In the genomic region with DNA sequence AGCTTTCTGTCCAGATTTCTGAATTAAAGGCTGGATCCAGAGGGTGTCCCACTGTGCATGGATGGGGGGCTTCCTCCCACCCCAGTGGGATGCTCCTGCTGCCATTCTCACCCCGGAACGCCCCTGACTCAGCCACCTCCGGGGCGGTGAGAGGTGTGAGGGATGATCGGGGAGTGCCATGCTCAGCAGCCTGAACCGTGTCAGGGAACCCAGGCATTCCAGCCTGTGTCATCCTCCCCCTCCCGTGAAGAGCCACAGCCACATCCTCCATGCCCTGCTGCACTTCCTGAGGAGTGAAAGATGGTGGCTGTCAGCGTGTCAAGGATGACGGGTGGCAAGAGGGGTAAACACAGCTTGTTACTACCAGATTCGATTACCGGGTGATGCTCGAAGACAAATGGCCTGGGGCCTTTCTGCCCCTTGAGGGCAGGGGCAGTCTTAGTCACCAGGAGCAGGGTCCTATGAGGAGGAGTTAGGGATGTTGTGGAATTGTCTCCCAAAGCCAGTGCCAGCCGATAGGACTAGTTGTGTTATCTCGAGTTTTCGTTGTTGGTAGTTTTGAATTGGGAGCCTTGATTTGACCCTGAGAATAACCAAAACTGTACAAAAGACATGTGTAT, we compare ENCODE assay signal across 24 cellular contexts.
DNase-seq lines count a peak whose midpoint lies in the region; ATAC-seq and TF ChIP-seq lines count a peak whose summit lies in the region.
"Had no signal": no experiment of that assay in that cellular context is flagged by ENCODE, and none has a peak within 500 bp of the region (broad histone marks: within the 10 kb centered on the region; RNA-seq: fewer than 3 reads in every experiment).

No MANE protein-coding gene starts in this region.

- no peaks in the 10 kb centered on the region for H3K4me1 Mint-ChIP-seq in activated naive CD8-positive, alpha-beta T cell treated with anti-CD3 and anti-CD28 coated beads, Interleukin-2, amount 50 U/mL, for 24 hours
- H3K4me1 Mint-ChIP-seq: T-cell had no signal

- no peaks in the 10 kb centered on the region for H3F3A ChIP-seq in PC-9 (ENCODE audit: insufficient read depth, low read depth)

- H3K27me3 ChIP-seq in parathyroid adenoma (ENCODE audit: control insufficient read depth, insufficient read depth, low read length) (no peaks in the 10 kb centered on the region), right lobe of liver (no peaks in the 10 kb centered on the region), PC-9 (ENCODE audit: insufficient read depth, low read depth) (peaks cover 3% of the 10 kb centered on the region)
- H3K27me3 ChIP-seq: adrenal gland, foreskin keratinocyte, hepatocyte, SJSA1, tibial nerve had no signal

- H3K9me3 ChIP-seq in parathyroid adenoma (ENCODE audit: control insufficient read depth, low read length) (no peaks in the 10 kb centered on the region), right lobe of liver (no peaks in the 10 kb centered on the region), PC-9 (ENCODE audit: insufficient read depth, low read depth) (no peaks in the 10 kb centered on the region)
- H3K9me3 ChIP-seq: adrenal gland, SJSA1, tibial nerve had no signal

- H3K4me2 ChIP-seq in parathyroid adenoma (ENCODE audit: low read length) (no peak overlapping the region), PC-9 (no peak overlapping the region)

- peaks cover 30% of the 10 kb centered on the region for H3K27me3 Mint-ChIP-seq in activated naive CD8-positive, alpha-beta T cell treated with anti-CD3 and anti-CD28 coated beads, Interleukin-2, amount 50 U/mL, for 24 hours

- no peak for TF ChIP-seq POLR2A in right lobe of liver (IDR thresholded peaks at IDR 0.05)

- POLR2A ChIA-PET in PC-9 (lab: Charles Lee; ENCODE audit: unreplicated experiment) = no interaction called here

- CTCF ChIA-PET in PC-9 (lab: Charles Lee) = no interaction called here

- H3K79me2 ChIP-seq in parathyroid adenoma (peaks cover 15% of the 10 kb centered on the region), PC-9 (ENCODE audit: low read depth) (no peaks in the 10 kb centered on the region)

- H4K20me1 ChIP-seq in PC-9 (ENCODE audit: insufficient read depth) = no peaks in the 10 kb centered on the region

- no peak overlapping the region for H3K4me3 Mint-ChIP-seq in activated naive CD8-positive, alpha-beta T cell treated with anti-CD3 and anti-CD28 coated beads, Interleukin-2, amount 50 U/mL, for 24 hours
- H3K4me3 Mint-ChIP-seq: brain, T-cell had no signal

- no peak for TF ChIP-seq CTCF in parathyroid adenoma (IDR thresholded peaks at IDR 0.05)
- no peak for TF ChIP-seq CTCF in right lobe of liver (IDR thresholded peaks at IDR 0.05)
- TF ChIP-seq CTCF in PC-9 (conservative IDR thresholded peaks at IDR 0.05) = no peak

- no peak for DNase-seq in Right ventricle myocardium superior
- no peak for DNase-seq in Right ventricle myocardium inferior (ENCODE audit: missing footprints)
- peak; percentile 55 for DNase-seq in kidney glomerular epithelial cell (lab: John Stamatoyannopoulos, UW)
- DNase-seq in activated naive CD8-positive, alpha-beta T cell treated with anti-CD3 and anti-CD28 coated beads, Interleukin-2, amount 50 U/mL, for 24 hours = no peak
- DNase-seq in right lobe of liver = no peak
- DNase-seq in PC-9 = no peak
- DNase-seq in activated CD4-positive, CD25-positive, alpha-beta regulatory T cell treated with anti-CD3 and anti-CD28 coated beads, Interleukin-2, amount 50 U/mL, for 72 hours = no peak
- DNase-seq: activated CD4-positive, alpha-beta T cell treated with anti-CD3 and anti-CD28 coated beads for 1 hour; activated gamma-delta T cell; AML-193; DMS153; effector CD8-positive, alpha-beta T cell; foreskin keratinocyte; GDM1; NCI-H2107; stimulated activated naive CD8-positive, alpha-beta T cell treated with anti-CD3 and anti-CD28 coated beads, Interleukin-15, Interleukin-2, amounts not matched to agents 100 U/mL and 50 U/mL, for 24 hours; T-cell had no signal

- no TSS peak for BruUV-seq in PC-9 (replicated peaks; lab: Mats Ljungman, UMichigan)

- no peak overlapping the region for H3K27ac Mint-ChIP-seq in activated naive CD8-positive, alpha-beta T cell treated with anti-CD3 and anti-CD28 coated beads, Interleukin-2, amount 50 U/mL, for 24 hours
- H3K27ac Mint-ChIP-seq: T-cell had no signal

- H3K9ac ChIP-seq in parathyroid adenoma = no peak overlapping the region

- peak overlapping the region; percentile 13 for H2AFZ ChIP-seq in parathyroid adenoma
- no peak overlapping the region for H2AFZ ChIP-seq in PC-9
- H2AFZ ChIP-seq: hepatocyte had no signal

- H3K27ac ChIP-seq in parathyroid adenoma (peak overlapping the region; percentile 3), right lobe of liver (no peak overlapping the region), PC-9 (no peak overlapping the region)
- H3K27ac ChIP-seq: adrenal gland, foreskin keratinocyte, SJSA1 had no signal

- H3K9me3 Mint-ChIP-seq in activated naive CD8-positive, alpha-beta T cell treated with anti-CD3 and anti-CD28 coated beads, Interleukin-2, amount 50 U/mL, for 24 hours = no peaks in the 10 kb centered on the region
- H3K9me3 Mint-ChIP-seq: brain, T-cell had no signal

- H3K36me3 Mint-ChIP-seq in activated naive CD8-positive, alpha-beta T cell treated with anti-CD3 and anti-CD28 coated beads, Interleukin-2, amount 50 U/mL, for 24 hours (ENCODE audit: low read depth) = no peaks in the 10 kb centered on the region
- H3K36me3 Mint-ChIP-seq: brain, T-cell had no signal

- H3K9me2 ChIP-seq in PC-9 (ENCODE audit: insufficient read depth) = no peaks in the 10 kb centered on the region

- H3K36me3 ChIP-seq in parathyroid adenoma (ENCODE audit: control insufficient read depth, insufficient read depth, low read length) = no peaks in the 10 kb centered on the region
- no peaks in the 10 kb centered on the region for H3K36me3 ChIP-seq in right lobe of liver
- H3K36me3 ChIP-seq in PC-9 (ENCODE audit: low read depth) = no peaks in the 10 kb centered on the region
- H3K36me3 ChIP-seq: adrenal gland, SJSA1, tibial nerve had no signal

- H3K4me1 ChIP-seq in parathyroid adenoma (peaks cover 13% of the 10 kb centered on the region), right lobe of liver (peaks cover 0 to 4% (median 0%) of the 10 kb centered on the region in 4 donors), PC-9 (replicated peaks; ENCODE audit: insufficient read depth) (no peaks in the 10 kb centered on the region)
- H3K4me1 ChIP-seq: adrenal gland, foreskin keratinocyte had no signal

- intact Hi-C loops in Right ventricle myocardium superior (cut with DNase I) = no loop called here
- intact Hi-C loops in Right ventricle myocardium inferior (cut with DNase I) = no loop called here
- intact Hi-C loops in right lobe of liver (cut with DNase I) = no loop called here
- intact Hi-C loops in PC-9 (cut with micrococcal nuclease; ENCODE audit: unreplicated experiment) = no loop called here

- H3K4me3 ChIP-seq in parathyroid adenoma (ENCODE audit: low read depth, low read length) (no peak overlapping the region), right lobe of liver (no peak overlapping the region), PC-9 (no peak overlapping the region)
- H3K4me3 ChIP-seq: adrenal gland, hepatocyte, SJSA1, tibial nerve had no signal

- ATAC-seq in Right ventricle myocardium superior (ENCODE audit: poor library complexity) = peak; percentile 12
- no peak for ATAC-seq in Right ventricle myocardium inferior
- ATAC-seq in activated naive CD8-positive, alpha-beta T cell treated with anti-CD3 and anti-CD28 coated beads, Interleukin-2, amount 50 U/mL, for 24 hours = no peak
- ATAC-seq in right lobe of liver = no peak
- ATAC-seq: foreskin keratinocyte; Panc1; stimulated activated naive CD8-positive, alpha-beta T cell treated with anti-CD3 and anti-CD28 coated beads, Interleukin-15, Interleukin-2, amounts not matched to agents 100 U/mL and 50 U/mL, for 24 hours; T-cell had no signal

- 86% methylated on average over 7 of the region's 15 CpGs for WGBS in right lobe of liver (ENCODE audit: insufficient coverage, low coverage, low lambda C conversion rate, missing lambda C conversion rate)
